Comparison of ENCODE assay signal across 11 cellular contexts in genomic region chr9:75108571-75108970, GRCh38. TPM values are rescaled to one million over a fixed set of nuclear protein-coding genes. Genes with fewer than 3 reads are reported as not detected.
DNase-seq lines count a peak whose midpoint lies in the region; ATAC-seq and TF ChIP-seq lines count a peak whose summit lies in the region.
"Had no signal": no experiment of that assay in that cellular context is flagged by ENCODE, and none has a peak within 500 bp of the region (broad histone marks: within the 10 kb centered on the region; RNA-seq: fewer than 3 reads in every experiment).

No MANE protein-coding gene starts in this region.

- peak; percentile 73 for ATAC-seq in left ventricle myocardium superior
- ATAC-seq in omental fat pad (ENCODE audit: low FRiP score): no peak
- ATAC-seq: HCT116 had no signal

- no peak for TF ChIP-seq CTCF in testis (IDR thresholded peaks at IDR 0.05)
- no peak for TF ChIP-seq CTCF in omental fat pad (IDR thresholded peaks at IDR 0.05)

- H3K27ac ChIP-seq in testis: peak overlapping the region in 1 of 2 donors; percentile 50
- H3K27ac ChIP-seq: SJSA1, thoracic aorta had no signal

- TF ChIP-seq POLR2A in testis (IDR thresholded peaks at IDR 0.05): no peak

- 29 to 42% methylated on average over 4 of the region's 4 CpGs for WGBS in testis, 2 donors

- H3K4me1 ChIP-seq in testis: peaks cover 24% of the 10 kb centered on the region
- H3K4me1 ChIP-seq: SJSA1 had no signal

- H3K36me3 Mint-ChIP-seq in activated CD4-positive, alpha-beta T cell treated with anti-CD3 and anti-CD28 coated beads, Interleukin-2, amount 10 ng/mL, durations not matched to agents 24 days and 14 days (ENCODE audit: low read depth): peaks cover 15% of the 10 kb centered on the region
- peaks cover 34% of the 10 kb centered on the region for H3K36me3 Mint-ChIP-seq in activated T-helper 2 cell treated with anti-CD3 and anti-CD28 coated beads, Interferon-gamma antibody, Interleukin-2, Interleukin-4, amounts not matched to agents 10 μg/mL and 5 μg/mL and 100 μg/mL, durations not matched to agents 14 hours and 24 hours and 36 hours (ENCODE audit: low read depth)

- intact Hi-C loops in activated CD4-positive, alpha-beta T cell treated with anti-CD3 and anti-CD28 coated beads, Interleukin-2, amount 10 ng/mL, durations not matched to agents 24 days and 14 days (cut with micrococcal nuclease): no loop called here
- intact Hi-C loops in activated T-helper 2 cell treated with anti-CD3 and anti-CD28 coated beads, Interferon-gamma antibody, Interleukin-2, Interleukin-4, amounts not matched to agents 10 μg/mL and 5 μg/mL and 100 μg/mL, durations not matched to agents 14 hours and 24 hours and 36 hours (cut with micrococcal nuclease): no loop called here
- intact Hi-C loops in left ventricle myocardium superior (cut with micrococcal nuclease): no loop called here
- intact Hi-C loops in testis (cut with DNase I; ENCODE audit: low total_unique reads): no loop called here

- no peaks in the 10 kb centered on the region for H3K27me3 ChIP-seq in testis
- H3K27me3 ChIP-seq: SJSA1 had no signal

- no peaks in the 10 kb centered on the region for H3K9me3 ChIP-seq in testis
- H3K9me3 ChIP-seq: SJSA1, thoracic aorta had no signal

- H3K4me3 Mint-ChIP-seq in activated CD4-positive, alpha-beta T cell treated with anti-CD3 and anti-CD28 coated beads, Interleukin-2, amount 10 ng/mL, durations not matched to agents 24 days and 14 days: no peak overlapping the region
- H3K4me3 Mint-ChIP-seq in activated T-helper 2 cell treated with anti-CD3 and anti-CD28 coated beads, Interferon-gamma antibody, Interleukin-2, Interleukin-4, amounts not matched to agents 10 μg/mL and 5 μg/mL and 100 μg/mL, durations not matched to agents 14 hours and 24 hours and 36 hours (ENCODE audit: low read depth): no peak overlapping the region

- H3K4me3 ChIP-seq in testis: no peak overlapping the region
- H3K4me3 ChIP-seq: SJSA1, thoracic aorta had no signal

- H3K27me3 Mint-ChIP-seq in activated CD4-positive, alpha-beta T cell treated with anti-CD3 and anti-CD28 coated beads, Interleukin-2, amount 10 ng/mL, durations not matched to agents 24 days and 14 days: no peaks in the 10 kb centered on the region
- H3K27me3 Mint-ChIP-seq in activated T-helper 2 cell treated with anti-CD3 and anti-CD28 coated beads, Interferon-gamma antibody, Interleukin-2, Interleukin-4, amounts not matched to agents 10 μg/mL and 5 μg/mL and 100 μg/mL, durations not matched to agents 14 hours and 24 hours and 36 hours (ENCODE audit: low read depth): no peaks in the 10 kb centered on the region

- peak overlapping the region; percentile 42 for H3K27ac Mint-ChIP-seq in activated CD4-positive, alpha-beta T cell treated with anti-CD3 and anti-CD28 coated beads, Interleukin-2, amount 10 ng/mL, durations not matched to agents 24 days and 14 days
- peak overlapping the region; percentile 62 for H3K27ac Mint-ChIP-seq in activated T-helper 2 cell treated with anti-CD3 and anti-CD28 coated beads, Interferon-gamma antibody, Interleukin-2, Interleukin-4, amounts not matched to agents 10 μg/mL and 5 μg/mL and 100 μg/mL, durations not matched to agents 14 hours and 24 hours and 36 hours

- DNase-seq in activated CD4-positive, alpha-beta T cell treated with anti-CD3 and anti-CD28 coated beads, Interleukin-2, amount 10 ng/mL, durations not matched to agents 24 days and 14 days: no peak
- DNase-seq in activated CD4-positive, alpha-beta T cell treated with anti-CD3 and anti-CD28 coated beads, Interleukin-2, amount 50 U/mL, for 1 hour: no peak
- no peak for DNase-seq in activated T-helper 2 cell treated with anti-CD3 and anti-CD28 coated beads, Interferon-gamma antibody, Interleukin-2, Interleukin-4, amounts not matched to agents 10 μg/mL and 5 μg/mL and 100 μg/mL, durations not matched to agents 14 hours and 24 hours and 36 hours (ENCODE audit: low spot score)
- DNase-seq in left ventricle myocardium superior (peak; percentile 61), testis (peak; percentile 54), GDM1 (lab: John Stamatoyannopoulos, UW) (no peak), omental fat pad (ENCODE audit: low spot score) (no peak), NCI-H446 (lab: John Stamatoyannopoulos, UW) (no peak)

- peaks cover 33% of the 10 kb centered on the region for H3K4me1 Mint-ChIP-seq in activated CD4-positive, alpha-beta T cell treated with anti-CD3 and anti-CD28 coated beads, Interleukin-2, amount 10 ng/mL, durations not matched to agents 24 days and 14 days
- peaks cover 51% of the 10 kb centered on the region for H3K4me1 Mint-ChIP-seq in activated T-helper 2 cell treated with anti-CD3 and anti-CD28 coated beads, Interferon-gamma antibody, Interleukin-2, Interleukin-4, amounts not matched to agents 10 μg/mL and 5 μg/mL and 100 μg/mL, durations not matched to agents 14 hours and 24 hours and 36 hours (ENCODE audit: low read depth)

- no peaks in the 10 kb centered on the region for H3K9me3 Mint-ChIP-seq in activated CD4-positive, alpha-beta T cell treated with anti-CD3 and anti-CD28 coated beads, Interleukin-2, amount 10 ng/mL, durations not matched to agents 24 days and 14 days
- H3K9me3 Mint-ChIP-seq in activated T-helper 2 cell treated with anti-CD3 and anti-CD28 coated beads, Interferon-gamma antibody, Interleukin-2, Interleukin-4, amounts not matched to agents 10 μg/mL and 5 μg/mL and 100 μg/mL, durations not matched to agents 14 hours and 24 hours and 36 hours: no peaks in the 10 kb centered on the region

- no peaks in the 10 kb centered on the region for H3K36me3 ChIP-seq in testis (ENCODE audit: low read depth, missing control alignments)
- H3K36me3 ChIP-seq: SJSA1, thoracic aorta had no signal

RNA-seq across cellular contexts. Expression of gene OSTF1, which starts 20.3 kb away (rescaled TPM):
- 41.5 and 42.4 TPM in 2 replicates for total RNA-seq in activated CD4-positive, alpha-beta T cell treated with anti-CD3 and anti-CD28 coated beads, Interleukin-2, amount 10 ng/mL, durations not matched to agents 24 days and 14 days
- 86.8 and 87.5 TPM in 2 replicates for total RNA-seq in activated T-helper 2 cell treated with anti-CD3 and anti-CD28 coated beads, Interferon-gamma antibody, Interleukin-2, Interleukin-4, amounts not matched to agents 10 μg/mL and 5 μg/mL and 100 μg/mL, durations not matched to agents 14 hours and 24 hours and 36 hours
- total RNA-seq in left ventricle myocardium superior (21.6 TPM), testis (10 to 100 TPM; 25.2 to 25.6 TPM), omental fat pad (10 to 100 TPM; 30.7 to 58.6 (median 37.3) TPM)
- polyA plus RNA-seq in testis (ENCODE audit: insufficient read depth, low read depth, low replicate concordance): 34.2 TPM

RNA-seq across cellular contexts. Expression of gene NMRK1, which starts 20.6 kb away (rescaled TPM):
- total RNA-seq in activated CD4-positive, alpha-beta T cell treated with anti-CD3 and anti-CD28 coated beads, Interleukin-2, amount 10 ng/mL, durations not matched to agents 24 days and 14 days: 6.6 and 7.2 TPM in 2 replicates
- 10.9 and 12.6 TPM in 2 replicates for total RNA-seq in activated T-helper 2 cell treated with anti-CD3 and anti-CD28 coated beads, Interferon-gamma antibody, Interleukin-2, Interleukin-4, amounts not matched to agents 10 μg/mL and 5 μg/mL and 100 μg/mL, durations not matched to agents 14 hours and 24 hours and 36 hours
- total RNA-seq in left ventricle myocardium superior (18.2 TPM), testis (10 to 100 TPM; 13.8 to 22.4 TPM), omental fat pad (10 to 100 TPM; 13.6 to 42.6 (median 24.0) TPM)
- polyA plus RNA-seq in testis (ENCODE audit: insufficient read depth, low read depth, low replicate concordance): 21.3 TPM

Comparison
In these comparisons a context has a peak if more than half of its experiments do, and no peak if none do; other contexts are left out.
1. DNase-seq: peak in left ventricle myocardium superior (single experiment) and testis (single experiment); none in activated CD4-positive, alpha-beta T cell treated with anti-CD3 and anti-CD28 coated beads, Interleukin-2, amount 10 ng/mL, durations not matched to agents 24 days and 14 days (single experiment), activated CD4-positive, alpha-beta T cell treated with anti-CD3 and anti-CD28 coated beads, Interleukin-2, amount 50 U/mL, for 1 hour (single experiment), activated T-helper 2 cell treated with anti-CD3 and anti-CD28 coated beads, Interferon-gamma antibody, Interleukin-2, Interleukin-4, amounts not matched to agents 10 μg/mL and 5 μg/mL and 100 μg/mL, durations not matched to agents 14 hours and 24 hours and 36 hours (single experiment), GDM1 (single experiment), omental fat pad (single experiment) and NCI-H446 (0 of 2).